Comparison of ENCODE assay signal across 7 cellular contexts in genomic region chr5:139138790-139139189, GRCh38. TPM values are rescaled to one million over a fixed set of nuclear protein-coding genes. Genes with fewer than 3 reads are reported as not detected.
DNase-seq lines count a peak whose midpoint lies in the region; ATAC-seq and FAIRE-seq lines count a peak whose summit lies in the region.

No MANE protein-coding gene starts in this region.

- no peaks in the 10 kb centered on the region; the same call in 1 of the 2 replicates for H3K27me3 ChIP-seq in SJSA1 (replicated peaks)

- no peaks in the 10 kb centered on the region for H3K9me3 ChIP-seq in SJSA1 (replicated peaks)

- DNase-seq in HTR-8/SVneo (ENCODE audit: insufficient read length, low spot score) (peak; percentile 49), SJSA1 (ENCODE audit: low read depth in 1 of 2, low spot score in 2 of 2) (peak; percentile 33 to 57), left cardiac atrium (peak; percentile 43), OCI-M1 (lab: John Stamatoyannopoulos, UW) (no peak), NOMO-1 treated with dmso at 0.1 percent for 144 hours (lab: John Stamatoyannopoulos, UW; ENCODE audit: unreplicated experiment) (no peak)
- no peak for DNase-seq in activated naive CD4-positive, alpha-beta T cell treated with Interleukin-2 at 50 U/mL for 16 hours

- peaks cover 7% of the 10 kb centered on the region; the same call in 1 of the 2 replicates for H3K4me1 ChIP-seq in SJSA1 (replicated peaks)

- no peaks in the 10 kb centered on the region for H3K36me3 ChIP-seq in SJSA1

- no peak for FAIRE-seq in HTR-8/SVneo (lab: Jason Lieb, UNC)

- peak; percentile 65 to 80 for ATAC-seq in left cardiac atrium

- no peak overlapping the region for H3K4me3 ChIP-seq in SJSA1

- no peak overlapping the region for H3K27ac ChIP-seq in SJSA1
- peak overlapping the region; percentile 17 for H3K27ac ChIP-seq in temporal lobe (ENCODE audit: low read depth, low read length)

- intact Hi-C loops in left cardiac atrium (cut with DNase I), result no loop called here

RNA-seq across cellular contexts. Expression of gene SIL1, which starts 59.4 kb away (rescaled TPM):
- total RNA-seq in SJSA1 (2014; rRNA removed; shearing (Covaris generic)), result 42.5 and 58.2 TPM in 2 replicates
- total RNA-seq in left cardiac atrium (10 to 100 TPM; 41.4 to 42.5 TPM), temporal lobe (9.1 TPM)

Comparison
In these comparisons a context has a peak if more than half of its experiments do, and no peak if none do; other contexts are left out.
1. DNase-seq: peak in HTR-8/SVneo (single experiment), SJSA1 (2 of 2) and left cardiac atrium (single experiment); none in OCI-M1 (single experiment), activated naive CD4-positive, alpha-beta T cell treated with Interleukin-2 at 50 U/mL for 16 hours (single experiment) and NOMO-1 treated with dmso at 0.1 percent for 144 hours (single experiment).